In the genomic region with DNA sequence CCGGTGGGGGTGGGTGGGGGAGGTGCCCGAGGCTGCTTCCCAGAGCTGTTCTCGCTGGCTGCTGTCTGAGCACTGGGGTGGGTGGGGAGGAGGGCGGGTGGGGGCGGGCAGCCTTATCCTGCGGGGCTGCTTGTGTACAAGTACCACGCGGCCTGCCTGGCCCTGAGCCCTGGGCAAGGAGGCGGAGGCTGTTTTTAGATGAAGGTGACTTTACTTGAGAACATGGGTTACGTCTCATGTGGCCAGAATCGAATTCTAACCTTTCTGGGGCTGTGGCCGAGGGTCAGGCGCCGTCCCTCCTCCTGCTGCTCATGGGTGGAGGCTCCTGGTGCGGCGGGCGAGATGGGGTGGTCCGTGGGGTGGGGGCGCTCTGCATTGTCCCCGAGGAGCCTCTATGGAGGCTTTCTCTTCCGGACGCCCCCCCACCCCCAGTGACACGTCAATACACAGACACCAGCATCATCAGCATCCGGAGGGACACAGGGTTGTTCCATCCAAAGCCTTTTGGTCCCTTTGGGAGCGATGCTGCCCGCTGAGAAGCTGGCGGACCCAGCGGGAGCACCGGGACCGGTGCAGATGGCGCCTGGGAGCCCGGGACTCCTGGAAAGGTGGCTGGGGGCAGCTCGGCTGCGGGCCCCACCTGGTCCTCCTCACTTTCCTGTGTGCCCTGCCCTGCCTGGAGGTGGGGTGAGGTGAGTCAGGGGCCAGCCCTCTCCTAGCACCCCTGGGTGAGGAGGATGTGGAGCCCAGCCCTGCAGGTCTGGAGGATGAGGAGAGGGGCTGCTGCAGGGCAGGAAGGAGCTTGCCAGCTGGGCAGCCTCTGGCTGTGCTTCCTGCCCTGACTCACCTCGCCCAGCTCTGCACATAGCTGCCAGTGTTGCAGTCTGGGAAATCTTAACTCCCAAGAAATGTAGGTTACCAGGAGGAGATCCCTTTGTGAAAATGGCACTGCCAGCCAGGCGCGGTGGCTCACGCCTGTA, we compare ENCODE assay signal across 10 cellular contexts. TPM values are rescaled to one million over a fixed set of nuclear protein-coding genes. Genes with fewer than 3 reads are reported as not detected.
DNase-seq lines count a peak whose midpoint lies in the region; ATAC-seq and TF ChIP-seq lines count a peak whose summit lies in the region.
"Had no signal": no experiment of that assay in that cellular context is flagged by ENCODE, and none has a peak within 500 bp of the region (broad histone marks: within the 10 kb centered on the region; RNA-seq: fewer than 3 reads in every experiment).

No MANE protein-coding gene starts in this region.

- peaks cover 34% of the 10 kb centered on the region for H3K4me1 Mint-ChIP-seq in CD4-positive, alpha-beta T cell (ENCODE audit: low read depth)

- H3K9me3 ChIP-seq in OCI-LY7 (ENCODE audit: low read length) (no peaks in the 10 kb centered on the region), mucosa of rectum (ENCODE audit: control insufficient read depth in 2 of 2, low read length in 2 of 2) (no peaks in the 10 kb centered on the region)
- no peaks in the 10 kb centered on the region for H3K9me3 ChIP-seq in CD4-positive, alpha-beta T cell (ENCODE audit: control insufficient read depth, low read length)

- TF ChIP-seq CTCF in OCI-LY7 (conservative IDR thresholded peaks at IDR 0.05; ENCODE audit: low read length) = no peak
- TF ChIP-seq CTCF in epithelial cell of esophagus (IDR thresholded peaks at IDR 0.05; ENCODE audit: insufficient read depth, low read depth, low read length, missing control alignments) = no peak
- TF ChIP-seq CTCF in CD4-positive, alpha-beta T cell (IDR thresholded peaks at IDR 0.05) = no peak

- ATAC-seq in CD4-positive, alpha-beta T cell (ENCODE audit: poor library complexity) = no peak

- H3K9ac ChIP-seq in mucosa of rectum (ENCODE audit: low read depth in 1 of 2, low read length in 2 of 2) = no peak overlapping the region

- DNase-seq in Ammon's horn (ENCODE audit: low spot score) = peak; percentile 66
- DNase-seq in OCI-LY7 (ENCODE audit: low spot score) = no peak
- peak; percentile 89 for DNase-seq in epithelial cell of esophagus (ENCODE audit: low read depth)
- DNase-seq in AML-193 (lab: John Stamatoyannopoulos, UW) = no peak
- DNase-seq in NCI-H345 treated with DMSO at 0.1 percent for 48 hours (lab: John Stamatoyannopoulos, UW; ENCODE audit: unreplicated experiment) = no peak
- no peak for DNase-seq in CD4-positive, alpha-beta T cell
- no peak for DNase-seq in T-helper 1 cell
- DNase-seq: stimulated activated CD4-positive, alpha-beta T cell treated with anti-CD3 and anti-CD28 coated beads, Interleukin-12 subunit alpha, Interleukin-12 subunit beta, amount 100 ng/mL, for 4 hours had no signal

- H3K9me2 ChIP-seq in OCI-LY7 (ENCODE audit: insufficient read depth, low read length) = no peaks in the 10 kb centered on the region

- peak overlapping the region; percentile 95 for H3K4me3 ChIP-seq in OCI-LY7 (ENCODE audit: low read depth, low read length, poor library complexity, severe bottlenecking)
- H3K4me3 ChIP-seq in epithelial cell of esophagus (ENCODE audit: low read length) = peak overlapping the region; percentile 13
- peak overlapping the region; percentile 43 to 71 for H3K4me3 ChIP-seq in mucosa of rectum (ENCODE audit: low read length in 2 of 2)

- H3K27me3 Mint-ChIP-seq in CD4-positive, alpha-beta T cell = no peaks in the 10 kb centered on the region

- H2AFZ ChIP-seq in OCI-LY7 (ENCODE audit: low read length) = no peak overlapping the region

- no peak overlapping the region for H3K4me3 Mint-ChIP-seq in CD4-positive, alpha-beta T cell
- H3K4me3 Mint-ChIP-seq: activated T-helper 1 cell treated with anti-CD3 and anti-CD28 coated beads, Interleukin-12 subunit alpha, Interleukin-12 subunit beta, Interleukin-2, Interleukin-4 antibody, amounts not matched to agents 30 ng/mL and 10 ng/mL and 1 ng/mL, durations not matched to agents 14 hours and 24 hours and 36 hours had no signal

- no TSS peak for BruUV-seq in OCI-LY7 (replicated peaks; lab: Mats Ljungman, UMichigan)

- H4K20me1 ChIP-seq in OCI-LY7 (ENCODE audit: insufficient read depth, low read length) = peaks cover 6% of the 10 kb centered on the region; the same call in 1 of the 2 replicates

- no peak overlapping the region for H3K27ac Mint-ChIP-seq in CD4-positive, alpha-beta T cell

- H3K9me3 Mint-ChIP-seq in CD4-positive, alpha-beta T cell = no peaks in the 10 kb centered on the region
- H3K9me3 Mint-ChIP-seq: activated T-helper 1 cell treated with anti-CD3 and anti-CD28 coated beads, Interleukin-12 subunit alpha, Interleukin-12 subunit beta, Interleukin-2, Interleukin-4 antibody, amounts not matched to agents 30 ng/mL and 10 ng/mL and 1 ng/mL, durations not matched to agents 14 hours and 24 hours and 36 hours had no signal

- H3K36me3 ChIP-seq in OCI-LY7 (ENCODE audit: insufficient read depth, low read length) = peaks cover 40% of the 10 kb centered on the region
- H3K36me3 ChIP-seq in mucosa of rectum (ENCODE audit: control insufficient read depth in 2 of 2, insufficient read depth in 2 of 2, low read length in 2 of 2) = peaks cover 15 to 16% of the 10 kb centered on the region in 2 donors

- H3K36me3 Mint-ChIP-seq in CD4-positive, alpha-beta T cell (ENCODE audit: low read depth) = peaks cover 13% of the 10 kb centered on the region

- peak overlapping the region; percentile 78 for H3K4me2 ChIP-seq in OCI-LY7 (ENCODE audit: low read length)

- H3K79me2 ChIP-seq in OCI-LY7 (ENCODE audit: insufficient read depth, low read depth, low read length) = peaks cover 53% of the 10 kb centered on the region

- no peaks in the 10 kb centered on the region for H3K27me3 ChIP-seq in mucosa of rectum (ENCODE audit: control insufficient read depth in 2 of 2, insufficient read depth in 2 of 2, low read length in 2 of 2)
- no peaks in the 10 kb centered on the region for H3K27me3 ChIP-seq in CD4-positive, alpha-beta T cell (ENCODE audit: control insufficient read depth, insufficient read depth, low read length)

- H3K4me1 ChIP-seq in OCI-LY7 (ENCODE audit: insufficient read depth, low read length, poor library complexity, severe bottlenecking) (peaks cover 31% of the 10 kb centered on the region), mucosa of rectum (ENCODE audit: control insufficient read depth in 2 of 2, insufficient read depth in 2 of 2, low read length in 2 of 2) (peaks cover 29% of the 10 kb centered on the region in 2 donors)

- intact Hi-C loops in OCI-LY7 (cut with micrococcal nuclease; ENCODE audit: unreplicated experiment) = no loop called here
- intact Hi-C loops in CD4-positive, alpha-beta T cell (cut with DNase I, micrococcal nuclease) = no loop called here

- H3K27ac ChIP-seq in OCI-LY7 (ENCODE audit: low read depth, low read length, poor library complexity, severe bottlenecking) = no peak overlapping the region
- peak overlapping the region in 1 of 2 donors; percentile 32 for H3K27ac ChIP-seq in mucosa of rectum (ENCODE audit: low read depth in 2 of 2, low read length in 2 of 2)
- no peak overlapping the region for H3K27ac ChIP-seq in CD4-positive, alpha-beta T cell (ENCODE audit: low read depth, low read length)

- POLR2A ChIA-PET in OCI-LY7 (lab: Charles Lee) = interaction anchor here (0.6 kb wide), 1 partner anchor 123 kb away, joined by 4 read pairs; no protein-coding TSS in a partner anchor
- POLR2A ChIA-PET in CD4-positive, alpha-beta T cell (lab: Charles Lee) = no interaction called here

- CTCF ChIA-PET in OCI-LY7 (lab: Charles Lee; ENCODE audit: unreplicated experiment) = no interaction called here
- CTCF ChIA-PET in CD4-positive, alpha-beta T cell (lab: Charles Lee) = interaction anchor here (0.7 to 1.1 kb wide), 2 partner anchors 9 to 65 kb away, joined by 3 read pairs; no protein-coding TSS in a partner anchor

RNA-seq across cellular contexts. Expression of a gene that starts 3.4 kb away (rescaled TPM):
- total RNA-seq in OCI-LY7 (2014; rRNA removed; shearing (Covaris generic)) = 158 and 180 TPM in 2 replicates
- 189 and 197 TPM in 2 replicates for total RNA-seq in OCI-LY7 (2022)
- 10 to 100 TPM; 68.7 to 71.6 TPM for total RNA-seq in CD4-positive, alpha-beta T cell

RNA-seq across cellular contexts. Expression of a gene that starts 13.9 kb away (rescaled TPM):
- total RNA-seq in OCI-LY7 (2014; rRNA removed; shearing (Covaris generic)) = 0.05 and 0.06 TPM in 2 replicates
- total RNA-seq in OCI-LY7 (2022) = 1.0 and 1.2 TPM in 2 replicates
- total RNA-seq in CD4-positive, alpha-beta T cell = 1 to 10 TPM; 2.1 TPM

RNA-seq across cellular contexts. Expression of a gene that starts 32.0 kb away (rescaled TPM):
- not detected in 2 replicates for total RNA-seq in OCI-LY7 (2014; rRNA removed; shearing (Covaris generic))
- total RNA-seq in OCI-LY7 (2022) = not detected in 2 replicates
- 10 to 100 TPM; 41.6 to 46.3 TPM for total RNA-seq in CD4-positive, alpha-beta T cell

RNA-seq across cellular contexts. Expression of a gene that starts 44.3 kb away (rescaled TPM):
- total RNA-seq in OCI-LY7 (2014; rRNA removed; shearing (Covaris generic)) = 65.2 and 77.2 TPM in 2 replicates
- total RNA-seq in OCI-LY7 (2022) = 58.0 and 58.2 TPM in 2 replicates
- total RNA-seq in CD4-positive, alpha-beta T cell = 10 to 100 TPM; 38.5 to 43.4 TPM

RNA-seq across cellular contexts. Expression of a gene that starts 57.5 kb away (rescaled TPM):
- total RNA-seq in OCI-LY7 (2014; rRNA removed; shearing (Covaris generic)) = 50.0 and 65.5 TPM in 2 replicates
- total RNA-seq in OCI-LY7 (2022) = 70.7 and 74.6 TPM in 2 replicates
- total RNA-seq in CD4-positive, alpha-beta T cell = 10 to 100 TPM; 54.4 to 56.2 TPM

Comparison
In these comparisons a context has a peak if more than half of its experiments do, and no peak if none do; other contexts are left out.
1. DNase-seq: peak in Ammon's horn (single experiment) and epithelial cell of esophagus (single experiment); none in OCI-LY7 (single experiment), AML-193 (0 of 2), NCI-H345 treated with DMSO at 0.1 percent for 48 hours (single experiment), CD4-positive, alpha-beta T cell (0 of 10) and T-helper 1 cell (0 of 5).
2. H3K4me3 ChIP-seq: peak in every context shown above with its lines; median percentile 95 in OCI-LY7; 57 in mucosa of rectum; 13 in epithelial cell of esophagus.
3. RNA of a gene that starts 32.0 kb away (total RNA-seq): 41.6 to 46.3 TPM in CD4-positive, alpha-beta T cell; not detected in OCI-LY7; every median in the first group is over 10 times any median in the second.